Comparison of ENCODE assay signal across 23 cellular contexts in genomic region chrX:23879380-23880090, GRCh38. TPM values are rescaled to one million over a fixed set of nuclear protein-coding genes. Genes with fewer than 3 reads are reported as not detected.
"Had no signal": no experiment of that assay in that cellular context is flagged by ENCODE, and none has a peak within 500 bp of the region (broad histone marks: within the 10 kb centered on the region; RNA-seq: fewer than 3 reads in every experiment).

No MANE protein-coding gene starts in this region.

- H3K4me3 Mint-ChIP-seq: activated CD8-positive, alpha-beta T cell treated with anti-CD3 and anti-CD28 coated beads, Interleukin-2, amount 10 ng/mL, durations not matched to agents 7 days and 5 days; nephron; stimulated activated memory B cell treated with anti-CD40 and anti-IgM and Interleukin-4, amounts not matched to agents 10 μg/mL and 1 μg/mL and 100 μg/mL, for 72 hours; type B pancreatic cell had no signal

- H3K36me3 Mint-ChIP-seq: activated naive CD4-positive, alpha-beta T cell treated with anti-CD3 and anti-CD28 coated beads, Interleukin-2, amount 50 U/mL, for 72 hours; stimulated activated memory B cell treated with anti-CD40 and anti-IgM and Interleukin-4, amounts not matched to agents 10 μg/mL and 1 μg/mL and 100 μg/mL, for 72 hours had no signal

- H3K27me3 Mint-ChIP-seq: stimulated activated memory B cell treated with anti-CD40 and anti-IgM and Interleukin-4, amounts not matched to agents 10 μg/mL and 1 μg/mL and 100 μg/mL, for 72 hours; type B pancreatic cell had no signal

- H3K27ac Mint-ChIP-seq: activated CD8-positive, alpha-beta T cell treated with anti-CD3 and anti-CD28 coated beads, Interleukin-2, amount 10 ng/mL, durations not matched to agents 7 days and 5 days; activated naive CD4-positive, alpha-beta T cell treated with anti-CD3 and anti-CD28 coated beads, Interleukin-2, amount 50 U/mL, for 72 hours; nephron; stimulated activated memory B cell treated with anti-CD40 and anti-IgM and Interleukin-4, amounts not matched to agents 10 μg/mL and 1 μg/mL and 100 μg/mL, for 72 hours; type B pancreatic cell had no signal

- H3K9me3 ChIP-seq: ascending aorta, esophagus muscularis mucosa, gastrocnemius medialis, SK-N-SH had no signal

- H3K27ac ChIP-seq: ascending aorta, dorsolateral prefrontal cortex, esophagus muscularis mucosa, gastrocnemius medialis, WERI-Rb-1 had no signal

- H3K36me3 ChIP-seq: ascending aorta, gastrocnemius medialis, WERI-Rb-1 had no signal

- ATAC-seq: activated CD8-positive, alpha-beta T cell treated with anti-CD3 and anti-CD28 coated beads, Interleukin-2, amount 10 ng/mL, durations not matched to agents 7 days and 5 days; activated naive CD4-positive, alpha-beta T cell treated with anti-CD3 and anti-CD28 coated beads, Interleukin-2, amount 50 U/mL, for 72 hours; gastrocnemius medialis; sciatic nerve; stimulated activated memory B cell treated with anti-CD40 and anti-IgM and Interleukin-4, amounts not matched to agents 10 μg/mL and 1 μg/mL and 100 μg/mL, for 72 hours had no signal

- DNase-seq: activated CD4-positive, alpha-beta T cell treated with anti-CD3 and anti-CD28 coated beads, Interleukin-2, amount 50 U/mL, for 1 hour; activated CD4-positive, CD25-positive, alpha-beta regulatory T cell treated with anti-CD3 and anti-CD28 coated beads, Interleukin-2, amount 50 U/mL, for 72 hours; activated CD8-positive, alpha-beta T cell treated with anti-CD3 and anti-CD28 coated beads, Interleukin-2, amount 10 ng/mL, durations not matched to agents 7 days and 5 days; central memory CD4-positive, alpha-beta T cell; dorsolateral prefrontal cortex; gastrocnemius medialis; hypothalamus; occipital lobe; posterior cingulate gyrus; SK-N-SH; stimulated activated CD4-positive, alpha-beta T cell treated with anti-CD3 and anti-CD28 coated beads, Interleukin-15, amount 100 ng/mL, for 24 hours; T-helper 2 cell; WERI-Rb-1 had no signal

- H3K9me3 Mint-ChIP-seq: activated naive CD4-positive, alpha-beta T cell treated with anti-CD3 and anti-CD28 coated beads, Interleukin-2, amount 50 U/mL, for 72 hours; nephron; stimulated activated memory B cell treated with anti-CD40 and anti-IgM and Interleukin-4, amounts not matched to agents 10 μg/mL and 1 μg/mL and 100 μg/mL, for 72 hours had no signal

- H3K4me1 ChIP-seq: ascending aorta, gastrocnemius medialis had no signal

- H3K4me3 ChIP-seq: ascending aorta, dorsolateral prefrontal cortex, esophagus muscularis mucosa, gastrocnemius medialis, smooth muscle cell had no signal

- H3K27me3 ChIP-seq: ascending aorta, esophagus muscularis mucosa, gastrocnemius medialis had no signal

RNA-seq across cellular contexts. Expression of gene APOO, which starts 28.2 kb away (rescaled TPM):
- total RNA-seq: ascending aorta had no signal

RNA-seq across cellular contexts. Expression of gene CXorf58, which starts 28.3 kb away (rescaled TPM):
- total RNA-seq: ascending aorta, lung microvascular endothelial cell, myocyte, occipital lobe, sciatic nerve, smooth muscle cell had no signal
